ENCODE assay signal across 19 cellular contexts in the genomic region with DNA sequence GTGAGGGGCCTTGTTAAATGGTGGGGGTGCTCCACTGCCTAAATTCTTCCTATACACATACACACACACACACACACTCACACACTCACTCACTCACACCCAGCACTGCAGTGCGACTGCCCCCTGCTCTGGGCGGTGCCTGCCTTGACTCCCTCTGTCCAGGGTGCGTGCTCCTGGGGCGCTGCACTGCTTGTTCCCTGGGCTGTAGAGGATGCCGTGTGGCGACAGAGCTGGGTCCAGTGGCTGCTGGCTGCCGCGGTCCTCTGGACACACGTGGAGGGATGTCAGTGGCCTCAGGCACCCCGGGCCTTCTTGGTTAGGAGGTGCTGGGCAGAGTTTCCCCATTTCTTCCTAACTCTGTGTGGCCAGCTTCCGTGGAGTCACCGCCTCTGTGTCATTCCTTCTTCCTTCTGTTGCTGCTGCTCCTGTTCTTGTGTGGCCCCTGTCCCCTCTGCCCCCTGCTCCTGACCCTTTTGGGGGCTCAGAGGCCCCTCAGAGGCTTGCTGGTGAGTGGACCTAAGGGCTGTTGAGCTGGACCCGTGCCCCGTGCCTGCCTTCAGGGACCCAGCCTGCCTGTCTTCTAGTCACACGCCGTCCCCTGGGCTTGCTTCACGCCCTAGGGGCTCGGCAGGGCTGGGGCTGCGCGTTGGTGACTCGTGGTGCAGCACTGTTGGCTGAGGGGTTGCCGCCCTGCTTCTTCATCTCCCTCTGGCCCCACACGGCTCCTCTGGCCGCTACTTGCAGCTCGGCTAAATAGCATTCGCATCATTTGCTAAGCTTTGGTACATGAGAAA.
A peak's percentile ranks its signal among the peaks of the same experiment; 100 is the strongest.
DNase-seq lines count a peak whose midpoint lies in the region; ATAC-seq and TF ChIP-seq lines count a peak whose summit lies in the region.
"Had no signal": no experiment of that assay in that cellular context is flagged by ENCODE, and none has a peak within 500 bp of the region (broad histone marks: within the 10 kb centered on the region; RNA-seq: fewer than 3 reads in every experiment).

No MANE protein-coding gene starts in this region.

- no peaks in the 10 kb centered on the region for H3K27me3 ChIP-seq in right atrium auricular region

- ATAC-seq in GM21528 (IDR thresholded peaks at IDR 0.05; ENCODE audit: low FRiP score, unreplicated experiment) (no peak), HG03521 (IDR thresholded peaks at IDR 0.05; ENCODE audit: unreplicated experiment) (no peak)
- ATAC-seq: K562 had no signal

- no peaks in the 10 kb centered on the region for H3K9me3 ChIP-seq in right atrium auricular region

- H3K27me3 Mint-ChIP-seq in endothelial cell (ENCODE audit: unreplicated experiment) (peaks cover 9% of the 10 kb centered on the region), nephron progenitor cell (ENCODE audit: low read depth, poor library complexity) (no peaks in the 10 kb centered on the region), mesothelial cell of epicardium (ENCODE audit: low read depth) (no peaks in the 10 kb centered on the region)

- peaks cover 20% of the 10 kb centered on the region for H3K36me3 ChIP-seq in right atrium auricular region

- DNase-seq in right atrium auricular region (ENCODE audit: low spot score) (peak; percentile 40), cardiac septum (ENCODE audit: low spot score) (no peak), endothelial cell (ENCODE audit: low spot score) (no peak), nephron progenitor cell (no peak), mesothelial cell of epicardium (ENCODE audit: low spot score in 2 of 2, unreplicated experiment in 2 of 2) (no peak)
- no peak for DNase-seq in activated CD4-positive, CD25-positive, alpha-beta regulatory T cell (lab: John Stamatoyannopoulos, UW)
- DNase-seq: AML-193, COR-L47, DMS153, MV-4-11, NCI-H1417 treated with DMSO at 0.1 percent for 48 hours, NCI-H2029, NCI-H2171, NCI-H446, Right ventricle myocardium superior had no signal

- no peak overlapping the region for H3K27ac ChIP-seq in right atrium auricular region

- peaks cover 27% of the 10 kb centered on the region for H3K36me3 Mint-ChIP-seq in endothelial cell (ENCODE audit: low read depth, unreplicated experiment)
- H3K36me3 Mint-ChIP-seq in nephron progenitor cell (ENCODE audit: low read depth), result peaks cover 13% of the 10 kb centered on the region
- peaks cover 6% of the 10 kb centered on the region for H3K36me3 Mint-ChIP-seq in mesothelial cell of epicardium

- H3K4me3 ChIP-seq in right atrium auricular region, result no peak overlapping the region
- H3K4me3 ChIP-seq: K562 had no signal

- H3K4me3 Mint-ChIP-seq in endothelial cell (ENCODE audit: unreplicated experiment), result peak overlapping the region; percentile 74
- no peak overlapping the region for H3K4me3 Mint-ChIP-seq in nephron progenitor cell
- no peak overlapping the region for H3K4me3 Mint-ChIP-seq in mesothelial cell of epicardium
- H3K4me3 Mint-ChIP-seq: CD14-positive monocyte had no signal

- H3K4me1 ChIP-seq in right atrium auricular region, result no peaks in the 10 kb centered on the region

- intact Hi-C loops in cardiac septum (cut with DNase I), result no loop called here

- H3K9me3 Mint-ChIP-seq in endothelial cell (ENCODE audit: unreplicated experiment) (no peaks in the 10 kb centered on the region), nephron progenitor cell (no peaks in the 10 kb centered on the region), mesothelial cell of epicardium (no peaks in the 10 kb centered on the region)
- H3K9me3 Mint-ChIP-seq: CD14-positive monocyte had no signal

- H3K4me1 Mint-ChIP-seq in endothelial cell (ENCODE audit: unreplicated experiment), result no peaks in the 10 kb centered on the region
- H3K4me1 Mint-ChIP-seq in nephron progenitor cell, result peaks cover 33% of the 10 kb centered on the region
- no peaks in the 10 kb centered on the region for H3K4me1 Mint-ChIP-seq in mesothelial cell of epicardium
- H3K4me1 Mint-ChIP-seq: CD14-positive monocyte had no signal

- TF ChIP-seq CTCF in right atrium auricular region (IDR thresholded peaks at IDR 0.05), result no peak
- no peak for TF ChIP-seq CTCF in endothelial cell (IDR thresholded peaks at IDR 0.05; ENCODE audit: unreplicated experiment)
- TF ChIP-seq CTCF in nephron progenitor cell (IDR thresholded peaks at IDR 0.05), result no peak
- no peak for TF ChIP-seq CTCF in mesothelial cell of epicardium (IDR thresholded peaks at IDR 0.05; ENCODE audit: unreplicated experiment)

- H3K27ac Mint-ChIP-seq in endothelial cell (ENCODE audit: unreplicated experiment) (peak overlapping the region; percentile 71), nephron progenitor cell (peak overlapping the region; percentile 78), mesothelial cell of epicardium (no peak overlapping the region)
